Comparison of ENCODE assay signal across 17 cellular contexts in genomic region chr2:65364054-65364651, GRCh38.
DNase-seq lines count a peak whose midpoint lies in the region; ATAC-seq, FAIRE-seq and TF ChIP-seq lines count a peak whose summit lies in the region.
"Had no signal": no experiment of that assay in that cellular context is flagged by ENCODE, and none has a peak within 500 bp of the region (broad histone marks: within the 10 kb centered on the region; RNA-seq: fewer than 3 reads in every experiment).

No MANE protein-coding gene starts in this region.

- H3K36me3 ChIP-seq in Karpas-422 (ENCODE audit: insufficient read depth, low read length) (no peaks in the 10 kb centered on the region), K562 (ENCODE audit: control insufficient read depth, insufficient read depth, low read length) (no peaks in the 10 kb centered on the region), liver (ENCODE audit: control insufficient read depth in 4 of 4, insufficient read depth in 3 of 4, low read depth in 1 of 4, low read length in 3 of 4) (no peaks in the 10 kb centered on the region), suprapubic skin (no peaks in the 10 kb centered on the region)
- H3K36me3 ChIP-seq: neural progenitor cell, thoracic aorta had no signal

- H3K9me1 ChIP-seq in K562 (ENCODE audit: control insufficient read depth, insufficient read depth, low read length): no peaks in the 10 kb centered on the region

- TF ChIP-seq EP300 in K562 (IDR thresholded peaks at IDR 0.05; ENCODE audit: low read length) (no peak), suprapubic skin (IDR thresholded peaks at IDR 0.05) (no peak)

- no peak for TF ChIP-seq CTCF in K562 (IDR thresholded peaks at IDR 0.05 in 2 of 3, conservative IDR thresholded peaks at IDR 0.05 in 1 of 3; ENCODE audit: insufficient read depth in 2 of 3, low read depth in 1 of 3, low read length in 3 of 3)
- TF ChIP-seq CTCF in liver (IDR thresholded peaks at IDR 0.05; ENCODE audit: low read depth, low read length, missing input control): no peak
- TF ChIP-seq CTCF in suprapubic skin (IDR thresholded peaks at IDR 0.05): no peak

- H4K20me1 ChIP-seq in Karpas-422 (ENCODE audit: insufficient read depth, low read depth, low read length): peaks cover 68% of the 10 kb centered on the region
- H4K20me1 ChIP-seq in K562 (replicated peaks; ENCODE audit: control insufficient read depth, insufficient read depth, low read length): peaks cover 18% of the 10 kb centered on the region

- peaks cover 52% of the 10 kb centered on the region for H3K4me1 ChIP-seq in Karpas-422 (ENCODE audit: low read length)
- H3K4me1 ChIP-seq in K562 (replicated peaks in 1 of 2; ENCODE audit: control insufficient read depth in 2 of 2, insufficient read depth in 2 of 2, low read length in 2 of 2): peaks cover 20 to 72% of the 10 kb centered on the region in 2 experiments
- H3K4me1 ChIP-seq in liver (ENCODE audit: control insufficient read depth in 4 of 4, insufficient read depth in 4 of 4, low read length in 3 of 4): peaks cover 2 to 42% (median 30%) of the 10 kb centered on the region in 4 donors
- H3K4me1 ChIP-seq in suprapubic skin: peaks cover 39% of the 10 kb centered on the region

- CTCF ChIA-PET in K562 (lab: Yijun Ruan, JAX; ENCODE audit: low intra/inter-chr PET ratio): no interaction called here

- in situ Hi-C loops in K562 (cut with MboI): no loop called here

- H2AFZ ChIP-seq in Karpas-422 (ENCODE audit: low read length) (no peak overlapping the region), K562 (ENCODE audit: low read depth, low read length) (no peak overlapping the region)
- H2AFZ ChIP-seq: neural progenitor cell had no signal

- H3K27me3 ChIP-seq in Karpas-422 (ENCODE audit: low read length) (no peaks in the 10 kb centered on the region), K562 (ENCODE audit: control insufficient read depth in 2 of 2, insufficient read depth in 2 of 2, low read length in 2 of 2) (no peaks in the 10 kb centered on the region), liver (ENCODE audit: control insufficient read depth in 4 of 4, insufficient read depth in 4 of 4, low read length in 3 of 4) (no peaks in the 10 kb centered on the region), suprapubic skin (no peaks in the 10 kb centered on the region)
- H3K27me3 ChIP-seq: neural progenitor cell had no signal

- DNase-seq in Karpas-422: no peak
- DNase-seq in K562 (ENCODE audit: extremely low read depth in 1 of 4, low spot score in 3 of 4): peak in 1 of 4 experiments; percentile 51
- no peak for DNase-seq in suprapubic skin (ENCODE audit: low spot score in 2 of 2)
- no peak for DNase-seq in activated CD8-positive, alpha-beta memory T cell treated with anti-CD3 and anti-CD28 coated beads, Interleukin-2, amount 50 U/mL, for 4 hours
- DNase-seq in NCI-H1417 (lab: John Stamatoyannopoulos, UW): no peak
- DNase-seq: DND-41, islet precursor cell, KBM-7, MV-4-11, NCI-H2029 treated with DMSO at 0.1 percent for 48 hours, NCI-H510A treated with DMSO at 0.1 percent for 48 hours, SHP77 treated with DMSO at 0.1 percent for 48 hours had no signal

- no peak for TF ChIP-seq POLR2A in K562 (conservative IDR thresholded peaks at IDR 0.05)
- TF ChIP-seq POLR2A in suprapubic skin (IDR thresholded peaks at IDR 0.05): no peak

- H3K79me2 ChIP-seq in Karpas-422 (ENCODE audit: low read length): no peaks in the 10 kb centered on the region
- H3K79me2 ChIP-seq in K562 (ENCODE audit: control insufficient read depth, insufficient read depth, low read length): peaks cover 92% of the 10 kb centered on the region

- H3K27ac ChIP-seq in Karpas-422 (ENCODE audit: low read length) (no peak overlapping the region), K562 (ENCODE audit: extremely low read depth, low read depth, low read length) (peak overlapping the region; percentile 35; the same call in 2 of the 3 replicates), liver (ENCODE audit: low read depth in 1 of 2, low read length in 2 of 2) (peak overlapping the region; percentile 45 to 69), suprapubic skin (peak overlapping the region; percentile 2)
- H3K27ac ChIP-seq: neural progenitor cell, thoracic aorta, VCaP had no signal

- WGBS in K562 (ENCODE audit: insufficient coverage, low coverage, missing lambda C conversion rate): 28% methylated on average over 5 of the region's 5 CpGs
- 36% methylated on average over 5 of the region's 5 CpGs for WGBS in liver
- 82% methylated on average over 5 of the region's 5 CpGs for WGBS in suprapubic skin

- H3K9me3 ChIP-seq in Karpas-422 (ENCODE audit: low read length) (no peaks in the 10 kb centered on the region), K562 (replicated peaks; ENCODE audit: control insufficient read depth, insufficient read depth, low read depth, low read length) (no peaks in the 10 kb centered on the region), liver (ENCODE audit: control insufficient read depth in 4 of 4, low read length in 3 of 4) (no peaks in the 10 kb centered on the region), suprapubic skin (no peaks in the 10 kb centered on the region)
- H3K9me3 ChIP-seq: thoracic aorta had no signal

- H3K4me2 ChIP-seq in Karpas-422 (ENCODE audit: low read depth, low read length, poor library complexity, severe bottlenecking) (peak overlapping the region; percentile 54), K562 (ENCODE audit: insufficient read depth, low read length) (peak overlapping the region; percentile 2; the same call in 1 of the 2 replicates)
- H3K4me2 ChIP-seq: neural progenitor cell had no signal

- H3K9me2 ChIP-seq in Karpas-422 (replicated peaks; ENCODE audit: insufficient read depth, low read length): no peaks in the 10 kb centered on the region

- ATAC-seq in K562 (peak; percentile 48), HG02973 (IDR thresholded peaks at IDR 0.05; ENCODE audit: unreplicated experiment) (no peak)

- H3K4me3 ChIP-seq in Karpas-422 (ENCODE audit: low read length) (no peak overlapping the region), K562 (no peak overlapping the region), liver (ENCODE audit: low read depth in 1 of 3, low read length in 3 of 3) (no peak overlapping the region), suprapubic skin (no peak overlapping the region)
- H3K4me3 ChIP-seq: neural progenitor cell, thoracic aorta had no signal

- intact Hi-C loops in K562 (cut with micrococcal nuclease): no loop called here

- TF ChIP-seq RAD21 in K562 (CRISPR knock-in tag; conservative IDR thresholded peaks at IDR 0.05 in 1 of 2, IDR thresholded peaks at IDR 0.05 in 1 of 2): no peak
- peak in 1 of 2 donors; percentile 42 for TF ChIP-seq RAD21 in liver (IDR thresholded peaks at IDR 0.05)

- H3K9ac ChIP-seq in Karpas-422 (ENCODE audit: low read length): no peak overlapping the region
- peak overlapping the region in 1 of 2 experiments; percentile 2; a peak in 1 of 4 replicates for H3K9ac ChIP-seq in K562 (ENCODE audit: insufficient read depth in 1 of 2, low read depth in 2 of 2, low read length in 2 of 2)
- no peak overlapping the region for H3K9ac ChIP-seq in liver (ENCODE audit: low read depth in 1 of 2, low read length in 2 of 2)
- H3K9ac ChIP-seq: neural progenitor cell had no signal

- peak; percentile 49 for FAIRE-seq in K562 (lab: Jason Lieb, UNC)

- BruUV-seq in K562 (replicated peaks; lab: Mats Ljungman, UMichigan): no TSS peak

- POLR2A ChIA-PET in K562 (lab: Yijun Ruan, JAX): no interaction called here

TF ChIP-seq in K562, 482 proteins besides CTCF, POLR2A, EP300 and RAD21 (continues in another document):
- TF ChIP-seq CXXC5 (CRISPR knock-in tag; IDR thresholded peaks at IDR 0.05): peak; percentile 49
- TF ChIP-seq DMBX1 (CRISPR knock-in tag; IDR thresholded peaks at IDR 0.05; ENCODE audit: borderline replicate concordance): peak; percentile 39; the same call in 1 of the 2 replicates
- no peak for TF ChIP-seq ZSCAN29 (IDR thresholded peaks at IDR 0.05)
- TF ChIP-seq L3MBTL2 (IDR thresholded peaks at IDR 0.05): peak; percentile 82
- peak; percentile 55 for TF ChIP-seq RAD51 (IDR thresholded peaks at IDR 0.05; ENCODE audit: borderline replicate concordance, low read depth)
- TF ChIP-seq CHD4 (IDR thresholded peaks at IDR 0.05; ENCODE audit: insufficient read depth, insufficient replicate concordance, low read depth, low read length, poor library complexity, severe bottlenecking): no peak
- TF ChIP-seq JUN (IDR thresholded peaks at IDR 0.05; ENCODE audit: borderline replicate concordance, low read depth, low read length): 0 out of 2 replicates have a peak, but pooled peaks have one; percentile 24
- TF ChIP-seq JUN (CRISPR knock-in tag; IDR thresholded peaks at IDR 0.05; ENCODE audit: borderline replicate concordance): no peak

TF ChIP-seq in liver, 16 proteins besides CTCF, POLR2A, EP300 and RAD21 (continues in another document):
- peak; percentile 56 for TF ChIP-seq SP1 (IDR thresholded peaks at IDR 0.05)
- TF ChIP-seq HNF4G (IDR thresholded peaks at IDR 0.05): peak; percentile 72
- TF ChIP-seq RXRA (IDR thresholded peaks at IDR 0.05): peak; percentile 65 to 69
- no peak for TF ChIP-seq TAF1 (conservative IDR thresholded peaks at IDR 0.05)
- no peak for TF ChIP-seq REST (IDR thresholded peaks at IDR 0.05)
- TF ChIP-seq HNF4A (conservative IDR thresholded peaks at IDR 0.05): peak; percentile 81 to 87
